In genomic region chr14:73569185-73569957, GRCh38 we compare ENCODE assay signal across 8 cellular contexts. TPM values are rescaled to one million over a fixed set of nuclear protein-coding genes. Genes with fewer than 3 reads are reported as not detected.
DNase-seq lines count a peak whose midpoint lies in the region; ATAC-seq and TF ChIP-seq lines count a peak whose summit lies in the region.
"Not testable (repeated sequence)": the region's sequence is repeated elsewhere in the genome, so short reads cannot be mapped to it uniquely, and the experiment has no call there.

Gene ACOT2 (plus strand): TSS chr14:73569213. CDS start chr14:73569241, 28 bp downstream.

- peak within 1 kb of the TSS; percentile 91 to 97 (median 93) for H3K27ac Mint-ChIP-seq in naive B cell

- H3K27me3 Mint-ChIP-seq in naive B cell, result not testable (repeated sequence)

- not testable (repeated sequence) for H3K27me3 ChIP-seq in RWPE2 (ENCODE audit: insufficient read depth, poor library complexity, severe bottlenecking)

- peaks cover 16 to 48% (median 39%) of the 10 kb centered on the region in 3 donors for H3K4me1 Mint-ChIP-seq in naive B cell

- ATAC-seq in GM21619 (IDR thresholded peaks at IDR 0.05; ENCODE audit: unreplicated experiment) (peak; percentile 64), RWPE2 (ENCODE audit: low read depth) (peak; percentile 79), naive B cell (ENCODE audit: low read depth in 2 of 2) (peak; percentile 70 to 71)

- H3K27ac ChIP-seq in RWPE2 (ENCODE audit: poor library complexity, severe bottlenecking), result peak within 1 kb of the TSS; percentile 68

- peak; percentile 61 for DNase-seq in DMS153 (lab: John Stamatoyannopoulos, UW)
- DNase-seq in LNCaP clone FGC (ENCODE audit: low read depth), result peak; percentile 79
- peak; percentile 89 for DNase-seq in RWPE2 (ENCODE audit: low spot score)
- peak; percentile 81 for DNase-seq in activated T-helper 9 cell treated with anti-CD3 and anti-CD28 coated beads, Interleukin-2, amount 50 U/mL, for 16 hours (ENCODE audit: low read depth)
- peak; percentile 92 for DNase-seq in fibroblast of mammary gland (ENCODE audit: low read depth)
- DNase-seq in naive B cell, result peak; percentile 68
- peak; percentile 80 to 85 for DNase-seq in stimulated activated CD8-positive, alpha-beta memory T cell treated with anti-CD3 and anti-CD28 coated beads, Interleukin-7, amount 100 ng/mL, for 4 hours (ENCODE audit: low read depth in 2 of 2)

- not testable (repeated sequence) for H3K36me3 Mint-ChIP-seq in naive B cell

- H3K4me3 ChIP-seq in LNCaP clone FGC (ENCODE audit: low read depth, low read length) (peak within 1 kb of the TSS; percentile 59), RWPE2 (ENCODE audit: severe bottlenecking) (peak within 1 kb of the TSS; percentile 31), fibroblast of mammary gland (ENCODE audit: control insufficient read depth, low read depth, low read length) (peak within 1 kb of the TSS; percentile 65)

- TF ChIP-seq CTCF in LNCaP clone FGC (IDR thresholded peaks at IDR 0.05; ENCODE audit: control insufficient read depth, extremely low read depth, insufficient read depth), result 0 out of 2 replicates have a peak, but pooled peaks have one; percentile 9
- not testable (repeated sequence) for TF ChIP-seq CTCF in RWPE2 (IDR thresholded peaks at IDR 0.05; ENCODE audit: poor library complexity, severe bottlenecking); fibroblast of mammary gland (conservative IDR thresholded peaks at IDR 0.05; ENCODE audit: control insufficient read depth, insufficient read depth, low read depth, low read length)

- H3K36me3 ChIP-seq in RWPE2 (ENCODE audit: low read depth), result not testable (repeated sequence)

- H3K4me3 Mint-ChIP-seq in naive B cell, result peak within 1 kb of the TSS; percentile 89 to 98 (median 96)

- peaks cover 16% of the 10 kb centered on the region for H3K4me1 ChIP-seq in RWPE2 (ENCODE audit: insufficient read depth, poor library complexity, severe bottlenecking)

- not testable (repeated sequence) for H3K9me3 ChIP-seq in RWPE2 (ENCODE audit: severe bottlenecking)

- not testable (repeated sequence) for H3K9me3 Mint-ChIP-seq in naive B cell

RNA-seq across cellular contexts. Expression of gene ACOT2, which starts in this region (rescaled TPM):
- 10 to 100 TPM; 12.9 to 30.9 (median 23.6) TPM for polyA plus RNA-seq in naive B cell (ENCODE audit: low read depth in 6 of 6)

Comparison
In these comparisons a context has a peak if more than half of its experiments do, and no peak if none do; other contexts are left out.
1. Peak in every context shown above with its lines: DNase-seq, ATAC-seq, H3K4me3 ChIP-seq and H3K27ac ChIP-seq.